8 cellular contexts compared by ENCODE assay signal in genomic region chr18:77131652-77132368, GRCh38. TPM values are rescaled to one million over a fixed set of nuclear protein-coding genes. Genes with fewer than 3 reads are reported as not detected.
A peak's percentile ranks its signal among the peaks of the same experiment; 100 is the strongest.
DNase-seq lines count a peak whose midpoint lies in the region; ATAC-seq, FAIRE-seq and TF ChIP-seq lines count a peak whose summit lies in the region.

No MANE protein-coding gene starts in this region.

- ATAC-seq in gastroesophageal sphincter, result peak; percentile 64

- no peaks in the 10 kb centered on the region for H3K27me3 Mint-ChIP-seq in activated T-helper 1 cell treated with anti-CD3 and anti-CD28 coated beads, Interleukin-12 subunit alpha, Interleukin-12 subunit beta, Interleukin-2, Interleukin-4 antibody, amounts not matched to agents 30 ng/mL and 10 ng/mL and 1 ng/mL, durations not matched to agents 14 hours and 24 hours and 36 hours (ENCODE audit: insufficient read depth)

- TF ChIP-seq EP300 in gastroesophageal sphincter (IDR thresholded peaks at IDR 0.05) (no peak), ovary (IDR thresholded peaks at IDR 0.05) (no peak)

- H3K27me3 ChIP-seq in gastroesophageal sphincter (peaks cover 22% of the 10 kb centered on the region), ovary (no peaks in the 10 kb centered on the region)

- peaks cover 0 to 81% (median 16%) of the 10 kb centered on the region in 3 donors for H3K4me1 ChIP-seq in gastroesophageal sphincter
- peaks cover 2% of the 10 kb centered on the region for H3K4me1 ChIP-seq in ovary (ENCODE audit: insufficient read depth)

- H3K36me3 ChIP-seq in gastroesophageal sphincter (no peaks in the 10 kb centered on the region), ovary (no peaks in the 10 kb centered on the region)

- intact Hi-C loops in activated T-helper 1 cell treated with anti-CD3 and anti-CD28 coated beads, Interleukin-12 subunit alpha, Interleukin-12 subunit beta, Interleukin-2, Interleukin-4 antibody, amounts not matched to agents 30 ng/mL and 10 ng/mL and 1 ng/mL, durations not matched to agents 14 hours and 24 hours and 36 hours (cut with micrococcal nuclease), result loop anchor here (1.0 to 5.0 kb wide), 3 partner anchors 8 to 310 kb away; partner anchors contain the start of gene ZNF236
- intact Hi-C loops in ovary (cut with DNase I), result loop anchor here in 2 of 4 donors (5.0 to 10.0 kb wide), 3 partner anchors 35 to 127 kb away; no protein-coding TSS in a partner anchor

- DNase-seq in GM18507 (ENCODE audit: extremely low spot score, insufficient read length, low read depth), result no peak
- DNase-seq in HFF-Myc (ENCODE audit: extremely low read depth, low read depth), result no peak
- peak; percentile 81 for DNase-seq in NB4 (ENCODE audit: low read depth)
- DNase-seq in activated T-helper 1 cell treated with anti-CD3 and anti-CD28 coated beads, Interleukin-12 subunit alpha, Interleukin-12 subunit beta, Interleukin-2, Interleukin-4 antibody, amounts not matched to agents 30 ng/mL and 10 ng/mL and 1 ng/mL, durations not matched to agents 14 hours and 24 hours and 36 hours (ENCODE audit: low spot score), result no peak
- DNase-seq in ovary, result peak; percentile 68 to 79 (median 72)
- DNase-seq in NCI-H526 treated with DMSO at 0.1 percent for 48 hours (lab: John Stamatoyannopoulos, UW), result no peak
- no peak for DNase-seq in pons (ENCODE audit: low spot score)

- H3K27ac ChIP-seq in gastroesophageal sphincter (peak overlapping the region; percentile 47 to 91 (median 91)), ovary (peak overlapping the region; percentile 94 to 96)

- peaks cover 61% of the 10 kb centered on the region for H3K4me1 Mint-ChIP-seq in activated T-helper 1 cell treated with anti-CD3 and anti-CD28 coated beads, Interleukin-12 subunit alpha, Interleukin-12 subunit beta, Interleukin-2, Interleukin-4 antibody, amounts not matched to agents 30 ng/mL and 10 ng/mL and 1 ng/mL, durations not matched to agents 14 hours and 24 hours and 36 hours (ENCODE audit: low read depth)

- TF ChIP-seq POLR2A in NB4 (IDR thresholded peaks at IDR 0.05; ENCODE audit: extremely low read depth, insufficient read length) (no peak), gastroesophageal sphincter (IDR thresholded peaks at IDR 0.05) (peak; percentile 29 to 38), ovary (IDR thresholded peaks at IDR 0.05) (no peak)

- H3K9me3 Mint-ChIP-seq in activated T-helper 1 cell treated with anti-CD3 and anti-CD28 coated beads, Interleukin-12 subunit alpha, Interleukin-12 subunit beta, Interleukin-2, Interleukin-4 antibody, amounts not matched to agents 30 ng/mL and 10 ng/mL and 1 ng/mL, durations not matched to agents 14 hours and 24 hours and 36 hours, result no peaks in the 10 kb centered on the region

- WGBS in gastroesophageal sphincter (ENCODE audit: low coverage in 1 of 2), 2 donors, result 4% methylated on average over 4 of the region's 76 CpGs; no CpG with 5 or more reads in 1 of the 2 donors
- WGBS in ovary, 3 donors, result 0 to 1% (median 0%) methylated on average over 38 to 76 of the region's 76 CpGs

- TF ChIP-seq CTCF in HFF-Myc (IDR thresholded peaks at IDR 0.05; ENCODE audit: low read depth, low read length, missing control alignments) (no peak), NB4 (IDR thresholded peaks at IDR 0.05; ENCODE audit: low read depth, low read length) (no peak), gastroesophageal sphincter (IDR thresholded peaks at IDR 0.05) (peak in 1 of 4 experiments; percentile 8), ovary (IDR thresholded peaks at IDR 0.05) (no peak)

- peak overlapping the region; percentile 100 for H3K4me3 Mint-ChIP-seq in activated T-helper 1 cell treated with anti-CD3 and anti-CD28 coated beads, Interleukin-12 subunit alpha, Interleukin-12 subunit beta, Interleukin-2, Interleukin-4 antibody, amounts not matched to agents 30 ng/mL and 10 ng/mL and 1 ng/mL, durations not matched to agents 14 hours and 24 hours and 36 hours

- peaks cover 36% of the 10 kb centered on the region for H3K36me3 Mint-ChIP-seq in activated T-helper 1 cell treated with anti-CD3 and anti-CD28 coated beads, Interleukin-12 subunit alpha, Interleukin-12 subunit beta, Interleukin-2, Interleukin-4 antibody, amounts not matched to agents 30 ng/mL and 10 ng/mL and 1 ng/mL, durations not matched to agents 14 hours and 24 hours and 36 hours (ENCODE audit: low read depth)

- H3K27ac Mint-ChIP-seq in activated T-helper 1 cell treated with anti-CD3 and anti-CD28 coated beads, Interleukin-12 subunit alpha, Interleukin-12 subunit beta, Interleukin-2, Interleukin-4 antibody, amounts not matched to agents 30 ng/mL and 10 ng/mL and 1 ng/mL, durations not matched to agents 14 hours and 24 hours and 36 hours, result peak overlapping the region; percentile 99

- peak; percentile 74 for FAIRE-seq in GM18507 (lab: Jason Lieb, UNC)

- H3K4me3 ChIP-seq in HFF-Myc (replicated peaks; ENCODE audit: low read depth, low read length) (peak overlapping the region; percentile 54), NB4 (ENCODE audit: low read depth, low read length) (peak overlapping the region; percentile 93), gastroesophageal sphincter (peak overlapping the region; percentile 67 to 90), ovary (peak overlapping the region; percentile 85)

- H3K9me3 ChIP-seq in gastroesophageal sphincter (no peaks in the 10 kb centered on the region), ovary (no peaks in the 10 kb centered on the region)

RNA-seq across cellular contexts. Expression of gene MBP, which starts 0.8 kb away (rescaled TPM):
- total RNA-seq in activated T-helper 1 cell treated with anti-CD3 and anti-CD28 coated beads, Interleukin-12 subunit alpha, Interleukin-12 subunit beta, Interleukin-2, Interleukin-4 antibody, amounts not matched to agents 30 ng/mL and 10 ng/mL and 1 ng/mL, durations not matched to agents 14 hours and 24 hours and 36 hours, result 57.3 and 63.6 TPM in 2 replicates
- 10 to 100 TPM; 23.2 to 34.7 (median 28.2) TPM for total RNA-seq in gastroesophageal sphincter
- total RNA-seq in ovary, result 10 to 100 TPM; 19.9 to 38.2 (median 24.2) TPM
- 10 to 100 TPM in 1 of 2 donors, 1 to 10 TPM in 1; 7.1 to 21.6 TPM for polyA plus RNA-seq in ovary

Comparison
In these comparisons a context has a peak if more than half of its experiments do, and no peak if none do; other contexts are left out.
1. DNase-seq: peak in NB4 (single experiment) and ovary (5 of 5); none in GM18507 (single experiment), HFF-Myc (single experiment), activated T-helper 1 cell treated with anti-CD3 and anti-CD28 coated beads, Interleukin-12 subunit alpha, Interleukin-12 subunit beta, Interleukin-2, Interleukin-4 antibody, amounts not matched to agents 30 ng/mL and 10 ng/mL and 1 ng/mL, durations not matched to agents 14 hours and 24 hours and 36 hours (single experiment), NCI-H526 treated with DMSO at 0.1 percent for 48 hours (single experiment) and pons (single experiment).
2. POLR2A ChIP-seq: peak in gastroesophageal sphincter (2 of 2); none in NB4 (single experiment) and ovary (single experiment).
3. Peak in every context shown above with its lines, with median percentiles within 50 percentile points of each other: H3K4me3 ChIP-seq.